ENCODE assay signal across 25 cellular contexts in the genomic region with DNA sequence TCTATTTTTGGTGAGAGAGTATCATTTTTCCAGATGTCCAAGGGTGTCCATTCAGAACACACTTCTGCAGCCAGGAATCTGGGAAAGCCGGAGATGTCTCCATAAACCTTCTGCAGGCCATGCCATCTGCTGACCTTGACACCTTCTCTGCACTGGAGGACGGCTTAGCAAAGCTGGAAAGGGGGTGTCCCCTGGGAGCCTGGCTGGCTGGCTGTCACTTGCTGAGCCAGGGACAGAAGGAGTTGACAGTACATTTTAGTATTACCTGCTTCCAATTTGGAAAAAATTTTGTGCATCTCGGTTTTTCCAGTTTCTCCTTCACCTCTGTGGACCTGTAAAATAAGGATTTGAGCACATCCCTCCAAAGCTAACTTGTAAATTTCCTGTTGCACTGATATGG. TPM values are rescaled to one million over a fixed set of nuclear protein-coding genes. Genes with fewer than 3 reads are reported as not detected.
"Had no signal": no experiment of that assay in that cellular context is flagged by ENCODE, and none has a peak within 500 bp of the region (broad histone marks: within the 10 kb centered on the region; RNA-seq: fewer than 3 reads in every experiment).

No MANE protein-coding gene starts in this region.

- DNase-seq: KBM-7; NCI-H1092; NCI-H1105 treated with DMSO at 0.1 percent for 48 hours; NCI-H1417 treated with DMSO at 0.1 percent for 48 hours; NCI-H146; NCI-H1694 treated with DMSO at 0.1 percent for 48 hours; NCI-H1930; NCI-H2081; NCI-H2107; NCI-H345; NCI-H446 treated with DMSO at 0.1 percent for 48 hours; NCI-H510A treated with DMSO at 0.1 percent for 48 hours; NCI-H774; NK-92 treated with Interleukin-12 subunit alpha and Interleukin-12 subunit beta, amount 100 ng/mL, for 24 hours; PC-3; SHP77; SK-N-SH; SW 1271; T-cell had no signal

- ATAC-seq: Panc1, PC-3, T-cell had no signal

- H3K36me3 Mint-ChIP-seq: T-cell had no signal

- H3K27ac ChIP-seq: RWPE1 had no signal

- H3K4me3 Mint-ChIP-seq: T-cell had no signal

- H3K9me3 ChIP-seq: SK-N-SH had no signal

- H3K4me2 ChIP-seq: SK-N-SH had no signal

- H3K4me1 Mint-ChIP-seq: T-cell had no signal

- H3K27ac Mint-ChIP-seq: T-cell had no signal

RNA-seq across cellular contexts. Expression of a gene that starts 8.2 kb away (rescaled TPM):
- total RNA-seq: HT-29, LHCN-M2, MCF 10A, OCI-LY7, T-cell had no signal
